Comparison of ENCODE assay signal across 22 cellular contexts in genomic region chr2:149180226-149180875, GRCh38.
DNase-seq lines count a peak whose midpoint lies in the region; ATAC-seq and TF ChIP-seq lines count a peak whose summit lies in the region.
"Had no signal": no experiment of that assay in that cellular context is flagged by ENCODE, and none has a peak within 500 bp of the region (broad histone marks: within the 10 kb centered on the region; RNA-seq: fewer than 3 reads in every experiment).

No MANE protein-coding gene starts in this region.

- H3K9me3 ChIP-seq in adipocyte (ENCODE audit: control insufficient read depth, low read length) (no peaks in the 10 kb centered on the region), mesenchymal stem cell (ENCODE audit: control insufficient read depth, low read length) (no peaks in the 10 kb centered on the region), smooth muscle cell (replicated peaks; ENCODE audit: low read depth) (no peaks in the 10 kb centered on the region)
- H3K9me3 ChIP-seq: BLaER1, body of pancreas, prostate gland, transverse colon had no signal

- no peaks in the 10 kb centered on the region for H3K79me2 ChIP-seq in smooth muscle cell (ENCODE audit: low read depth)

- no peak overlapping the region for H2BK5ac ChIP-seq in mesenchymal stem cell (ENCODE audit: low read depth, low read length, poor library complexity, severe bottlenecking)

- DNase-seq in ELF-1 (ENCODE audit: low read depth, low spot score) (peak; percentile 55), adipocyte (ENCODE audit: low read depth) (peak; percentile 45), mesenchymal stem cell (peak; percentile 34), smooth muscle cell (lab: John Stamatoyannopoulos, UW; ENCODE audit: unreplicated experiment) (no peak)
- DNase-seq in activated CD8-positive, alpha-beta memory T cell treated with anti-CD3 and anti-CD28 coated beads, Interleukin-2, amount 50 U/mL, for 48 hours = no peak
- DNase-seq: activated CD4-positive, alpha-beta T cell treated with anti-CD3 and anti-CD28 coated beads for 4 hours; activated CD8-positive, alpha-beta memory T cell treated with anti-CD3 and anti-CD28 coated beads, Interleukin-2, amount 10 ng/mL, durations not matched to agents 7 days and 5 days; body of pancreas; hippocampal formation; mammary epithelial cell; NCI-H1436 treated with DMSO at 0.1 percent for 48 hours; NCI-H2171; NCI-H526 treated with DMSO at 0.1 percent for 48 hours; stimulated activated CD4-positive, alpha-beta T cell treated with anti-CD3 and anti-CD28 coated beads, Interleukin-4, amount 100 ng/mL, for 24 hours; stimulated activated naive CD8-positive, alpha-beta T cell treated with anti-CD3 and anti-CD28 coated beads, Interleukin-15, amount 100 ng/mL, for 72 hours; transverse colon had no signal

- H3F3A ChIP-seq in smooth muscle cell (ENCODE audit: low read depth) = no peaks in the 10 kb centered on the region

- H4K20me1 ChIP-seq in smooth muscle cell (ENCODE audit: low read depth) = no peaks in the 10 kb centered on the region
- H4K20me1 ChIP-seq: BLaER1 had no signal

- no peak overlapping the region for H3K18ac ChIP-seq in mesenchymal stem cell (ENCODE audit: low read depth in 1 of 2, low read length in 2 of 2)

- no peak overlapping the region for H3K14ac ChIP-seq in mesenchymal stem cell (ENCODE audit: low read length in 2 of 2)

- H3K23ac ChIP-seq in mesenchymal stem cell (ENCODE audit: low read length in 2 of 2) = no peak overlapping the region

- H3K4me1 ChIP-seq in adipocyte (ENCODE audit: control insufficient read depth, insufficient read depth, low read length) (no peaks in the 10 kb centered on the region), mesenchymal stem cell (ENCODE audit: control insufficient read depth, insufficient read depth, low read depth, low read length) (no peaks in the 10 kb centered on the region), smooth muscle cell (ENCODE audit: low read depth) (no peaks in the 10 kb centered on the region)
- H3K4me1 ChIP-seq: BLaER1, body of pancreas, prostate gland, transverse colon had no signal

- H2BK15ac ChIP-seq in mesenchymal stem cell (ENCODE audit: low read depth, poor library complexity, severe bottlenecking) = peak overlapping the region; percentile 63

- H3K36me3 ChIP-seq in adipocyte (ENCODE audit: control insufficient read depth, insufficient read depth, low read length, severe bottlenecking) (no peaks in the 10 kb centered on the region), mesenchymal stem cell (ENCODE audit: control insufficient read depth in 1 of 2, insufficient read depth in 2 of 2, low read depth in 1 of 2, low read length in 2 of 2) (no peaks in the 10 kb centered on the region), smooth muscle cell (ENCODE audit: low read depth) (no peaks in the 10 kb centered on the region)
- H3K36me3 ChIP-seq: BLaER1, prostate gland, transverse colon had no signal

- no peak overlapping the region for H4K91ac ChIP-seq in mesenchymal stem cell (ENCODE audit: low read length)

- H2BK12ac ChIP-seq in mesenchymal stem cell (ENCODE audit: low read length in 2 of 2) = peak overlapping the region in 1 of 2 experiments; percentile 71

- no peak overlapping the region for H2AFZ ChIP-seq in mesenchymal stem cell (ENCODE audit: low read depth, low read length)
- no peak overlapping the region for H2AFZ ChIP-seq in smooth muscle cell (ENCODE audit: low read depth)

- TF ChIP-seq CTCF in smooth muscle cell (IDR thresholded peaks at IDR 0.05; ENCODE audit: borderline replicate concordance, insufficient read depth, poor library complexity, severe bottlenecking) = no peak

- H3K27ac ChIP-seq in mesenchymal stem cell (ENCODE audit: low read length, poor library complexity, severe bottlenecking) (no peak overlapping the region), smooth muscle cell (ENCODE audit: low read depth) (peak overlapping the region; percentile 9)
- H3K27ac ChIP-seq: BLaER1, body of pancreas, prostate gland, transverse colon had no signal

- H3K27me3 ChIP-seq in adipocyte (replicated peaks; ENCODE audit: control insufficient read depth, insufficient read depth, low read length) (no peaks in the 10 kb centered on the region), mesenchymal stem cell (ENCODE audit: control insufficient read depth in 1 of 2, insufficient read depth in 1 of 2, low read length in 2 of 2) (peaks cover 0 to 3% of the 10 kb centered on the region in 2 experiments), smooth muscle cell (ENCODE audit: low read depth) (peaks cover 25% of the 10 kb centered on the region)
- H3K27me3 ChIP-seq: BLaER1, body of pancreas, transverse colon had no signal

- no peak for ATAC-seq in GM21825 (IDR thresholded peaks at IDR 0.05; ENCODE audit: unreplicated experiment)
- ATAC-seq in HG02870 (IDR thresholded peaks at IDR 0.05; ENCODE audit: unreplicated experiment) = no peak
- ATAC-seq: activated CD8-positive, alpha-beta memory T cell treated with anti-CD3 and anti-CD28 coated beads, Interleukin-2, amount 10 ng/mL, durations not matched to agents 7 days and 5 days; activated T-helper 17 cell treated with anti-CD3 and anti-CD28 coated beads, Interleukin-2, amount 50 U/mL, for 72 hours; body of pancreas; natural killer cell treated with Interleukin-12 subunit alpha and Interleukin-12 subunit beta and Interleukin-15 and Interleukin-18, amount 100 ng/mL, for 72 hours; stimulated activated naive CD8-positive, alpha-beta T cell treated with anti-CD3 and anti-CD28 coated beads, Interleukin-15, amount 100 ng/mL, for 72 hours had no signal

- H3K4me3 ChIP-seq in adipocyte (ENCODE audit: low read length) (no peak overlapping the region), mesenchymal stem cell (ENCODE audit: insufficient read depth in 1 of 2, low read depth in 1 of 2, low read length in 2 of 2) (peak overlapping the region; percentile 28 to 46), smooth muscle cell (no peak overlapping the region)
- H3K4me3 ChIP-seq: BLaER1, body of pancreas, prostate gland, transverse colon had no signal

- WGBS in mesenchymal stem cell = 68% methylated on average over 9 of the region's 9 CpGs
- 43% methylated on average over 9 of the region's 9 CpGs for WGBS in smooth muscle cell (ENCODE audit: low lambda C conversion rate)

- no peak overlapping the region for H2AK5ac ChIP-seq in mesenchymal stem cell (ENCODE audit: low read length, severe bottlenecking)

- H3K4me2 ChIP-seq in mesenchymal stem cell (ENCODE audit: low read length, poor library complexity, severe bottlenecking) (no peak overlapping the region), smooth muscle cell (peak overlapping the region; percentile 37)
- H3K4me2 ChIP-seq: BLaER1 had no signal

- H4K8ac ChIP-seq in mesenchymal stem cell (ENCODE audit: low read length) = peak overlapping the region; percentile 12

- H3K79me1 ChIP-seq in mesenchymal stem cell (replicated peaks; ENCODE audit: low read length, poor library complexity, severe bottlenecking) = no peaks in the 10 kb centered on the region

- H3K4ac ChIP-seq in mesenchymal stem cell (ENCODE audit: low read depth in 1 of 2, low read length in 2 of 2) = peak overlapping the region in 1 of 2 experiments; percentile 45

- H3K9ac ChIP-seq in adipocyte (ENCODE audit: low read length) = no peak overlapping the region
- H3K9ac ChIP-seq in mesenchymal stem cell (ENCODE audit: low read length) = peak overlapping the region; percentile 53
- no peak overlapping the region for H3K9ac ChIP-seq in smooth muscle cell (ENCODE audit: low read depth)
- H3K9ac ChIP-seq: BLaER1 had no signal

- H2BK120ac ChIP-seq in mesenchymal stem cell (ENCODE audit: low read depth, low read length) = no peak overlapping the region

Comparison
In these comparisons a context has a peak if more than half of its experiments do, and no peak if none do; other contexts are left out.
1. DNase-seq: peak in ELF-1 (single experiment), adipocyte (single experiment) and mesenchymal stem cell (single experiment); none in smooth muscle cell (single experiment) and activated CD8-positive, alpha-beta memory T cell treated with anti-CD3 and anti-CD28 coated beads, Interleukin-2, amount 50 U/mL, for 48 hours (single experiment).
2. H3K4me3 ChIP-seq: peak in mesenchymal stem cell (2 of 2); none in adipocyte (single experiment) and smooth muscle cell (single experiment).